Comparison of ENCODE assay signal across 13 cellular contexts in genomic region chr10:66586073-66586472, GRCh38.
A peak's percentile ranks its signal among the peaks of the same experiment; 100 is the strongest.
DNase-seq lines count a peak whose midpoint lies in the region; ATAC-seq and TF ChIP-seq lines count a peak whose summit lies in the region.
"Had no signal": no experiment of that assay in that cellular context is flagged by ENCODE, and none has a peak within 500 bp of the region (broad histone marks: within the 10 kb centered on the region; RNA-seq: fewer than 3 reads in every experiment).

No MANE protein-coding gene starts in this region.

- peak; percentile 35 for DNase-seq in DMS53 (lab: John Stamatoyannopoulos, UW)
- no peak for DNase-seq in DMS53 treated with DMSO at 0.1 percent for 48 hours (lab: John Stamatoyannopoulos, UW; ENCODE audit: unreplicated experiment)
- DNase-seq in SK-MEL-5 (ENCODE audit: low read depth, low spot score) = peak; percentile 51
- DNase-seq in fibroblast of villous mesenchyme (ENCODE audit: low read depth) = peak; percentile 7
- peak; percentile 6 for DNase-seq in stromal cell of bone marrow (ENCODE audit: low read depth)
- no peak for DNase-seq in stimulated activated CD4-positive, alpha-beta T cell treated with anti-CD3 and anti-CD28 coated beads, Interleukin-4, amount 100 ng/mL, for 1 hour
- DNase-seq: activated T-cell treated with anti-CD3 and anti-CD28 coated beads, Interleukin-2, amount 50 U/mL, for 24 hours; central memory CD4-positive, alpha-beta T cell; nucleus accumbens; stimulated activated CD4-positive, alpha-beta T cell treated with anti-CD3 and anti-CD28 coated beads, Interleukin-1b, Interleukin-23, amount 100 ng/mL, for 48 hours had no signal

- TF ChIP-seq CTCF in fibroblast of villous mesenchyme (IDR thresholded peaks at IDR 0.05; ENCODE audit: insufficient read depth, low read depth, low read length) = peak; percentile 23

- in situ Hi-C loops in SK-MEL-5 (cut with HindIII; ENCODE audit: low pct_unique_long_range_greater_than_20kb, low sequenced_read_pairs) = no loop called here

- no peak overlapping the region for H3K4me3 ChIP-seq in fibroblast of villous mesenchyme (ENCODE audit: low read depth, low read length)

- ATAC-seq in GM19397 (IDR thresholded peaks at IDR 0.05; ENCODE audit: unreplicated experiment) = no peak
- no peak for ATAC-seq in GM19452 (IDR thresholded peaks at IDR 0.05; ENCODE audit: unreplicated experiment)
- ATAC-seq: left lobe of liver had no signal

Comparison
In these comparisons a context has a peak if more than half of its experiments do, and no peak if none do; other contexts are left out.
1. DNase-seq: peak in DMS53 (single experiment), SK-MEL-5 (single experiment), fibroblast of villous mesenchyme (single experiment) and stromal cell of bone marrow (single experiment); none in DMS53 treated with DMSO at 0.1 percent for 48 hours (single experiment) and stimulated activated CD4-positive, alpha-beta T cell treated with anti-CD3 and anti-CD28 coated beads, Interleukin-4, amount 100 ng/mL, for 1 hour (single experiment).